11 cellular contexts compared by ENCODE assay signal in genomic region chr3:8490079-8490552, GRCh38. TPM values are rescaled to one million over a fixed set of nuclear protein-coding genes. Genes with fewer than 3 reads are reported as not detected.
DNase-seq lines count a peak whose midpoint lies in the region; ATAC-seq and TF ChIP-seq lines count a peak whose summit lies in the region.
"Had no signal": no experiment of that assay in that cellular context is flagged by ENCODE, and none has a peak within 500 bp of the region (broad histone marks: within the 10 kb centered on the region; RNA-seq: fewer than 3 reads in every experiment).

No MANE protein-coding gene starts in this region.

- DNase-seq in ACHN: peak; percentile 70
- peak; percentile 86 for DNase-seq in HT1080 (ENCODE audit: low read depth)
- peak in 2 of 4 donors; percentile 35 to 51 for DNase-seq in body of pancreas
- peak; percentile 23 to 85 for DNase-seq in lung microvascular endothelial cell (ENCODE audit: low read depth in 2 of 2)
- DNase-seq in SHP77 (lab: John Stamatoyannopoulos, UW): no peak
- no peak for DNase-seq in OCI-M1 (lab: John Stamatoyannopoulos, UW)
- DNase-seq in occipital lobe (lab: John Stamatoyannopoulos, UW): no peak
- DNase-seq: effector CD4-positive, alpha-beta T cell; stimulated activated naive CD4-positive, alpha-beta T cell treated with Interleukin-2 at 50 U/mL for 16 hours had no signal

- H3K4me1 ChIP-seq in body of pancreas: peaks cover 11% of the 10 kb centered on the region

- no peaks in the 10 kb centered on the region for H3K27me3 ChIP-seq in body of pancreas

- no peaks in the 10 kb centered on the region for H3K36me3 ChIP-seq in body of pancreas (replicated peaks in 1 of 2; ENCODE audit: insufficient read depth in 1 of 2, low read depth in 2 of 2)

- no peak for TF ChIP-seq CTCF in body of pancreas (IDR thresholded peaks at IDR 0.05)

- no peak for TF ChIP-seq POLR2A in body of pancreas (IDR thresholded peaks at IDR 0.05)

- no peak overlapping the region for H3K27ac ChIP-seq in body of pancreas
- H3K27ac ChIP-seq: HL-60 had no signal

- H3K9me3 ChIP-seq in body of pancreas: no peaks in the 10 kb centered on the region

- WGBS in body of pancreas, 2 donors: 65 to 66% methylated on average over 4 of the region's 4 CpGs

- in situ Hi-C loops in ACHN (cut with HindIII; ENCODE audit: low pct_ligation_motif_present, low pct_unique_long_range_greater_than_20kb, low sequenced_read_pairs): no loop called here

- intact Hi-C loops in body of pancreas (cut with DNase I): no loop called here

- ATAC-seq in body of pancreas (peak; percentile 36), HG02759 (IDR thresholded peaks at IDR 0.05; ENCODE audit: unreplicated experiment) (no peak)

- no peak overlapping the region for H3K4me3 ChIP-seq in body of pancreas

RNA-seq across cellular contexts. Expression of gene LMCD1, which starts 11.5 kb away (rescaled TPM):
- total RNA-seq in HT1080 (2014; rRNA removed; shearing (Covaris generic)): 1.3 and 6.8 TPM in 2 replicates
- polyA plus RNA-seq in HT1080 (2015; cell fraction: cytosol; rRNA removed): 8.8 and 11.1 TPM in 2 replicates
- polyA plus RNA-seq in HT1080 (2015; cell fraction: nucleus; rRNA removed): 8.6 and 9.6 TPM in 2 replicates
- total RNA-seq in body of pancreas (10 to 100 TPM; 10.9 to 32.4 TPM), lung microvascular endothelial cell (10.7 and 19.8 TPM in 2 replicates), occipital lobe (2.2 TPM)

Comparison
In these comparisons a context has a peak if more than half of its experiments do, and no peak if none do; other contexts are left out.
1. DNase-seq: peak in ACHN (single experiment), HT1080 (single experiment) and lung microvascular endothelial cell (2 of 2); none in SHP77 (0 of 2), OCI-M1 (single experiment) and occipital lobe (single experiment).